Comparison of ENCODE assay signal across 1 cellular context in genomic region chr6:25418463-25419052, GRCh38.
TF ChIP-seq lines count a peak whose summit lies in the region.

No MANE protein-coding gene starts in this region.

TF ChIP-seq in HEK293, 187 proteins besides CTCF, POLR2A, EP300 and RAD21 (continued from another document):
- TF ChIP-seq ZBTB11 (tag by site-specific recombination; conservative IDR thresholded peaks at IDR 0.05; ENCODE audit: low read depth): no peak
- TF ChIP-seq, protein P1, sequence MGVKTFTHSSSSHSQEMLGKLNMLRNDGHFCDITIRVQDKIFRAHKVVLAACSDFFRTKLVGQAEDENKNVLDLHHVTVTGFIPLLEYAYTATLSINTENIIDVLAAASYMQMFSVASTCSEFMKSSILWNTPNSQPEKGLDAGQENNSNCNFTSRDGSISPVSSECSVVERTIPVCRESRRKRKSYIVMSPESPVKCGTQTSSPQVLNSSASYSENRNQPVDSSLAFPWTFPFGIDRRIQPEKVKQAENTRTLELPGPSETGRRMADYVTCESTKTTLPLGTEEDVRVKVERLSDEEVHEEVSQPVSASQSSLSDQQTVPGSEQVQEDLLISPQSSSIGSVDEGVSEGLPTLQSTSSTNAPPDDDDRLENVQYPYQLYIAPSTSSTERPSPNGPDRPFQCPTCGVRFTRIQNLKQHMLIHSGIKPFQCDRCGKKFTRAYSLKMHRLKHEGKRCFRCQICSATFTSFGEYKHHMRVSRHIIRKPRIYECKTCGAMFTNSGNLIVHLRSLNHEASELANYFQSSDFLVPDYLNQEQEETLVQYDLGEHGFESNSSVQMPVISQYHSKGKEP (tag by site-specific recombination; IDR thresholded peaks at IDR 0.05): no peak
- peak; percentile 28; the same call in 1 of the 2 replicates for TF ChIP-seq ZIC2 (tag by site-specific recombination; IDR thresholded peaks at IDR 0.05)
- TF ChIP-seq ZNF707 (tag by site-specific recombination; IDR thresholded peaks at IDR 0.05): no peak
- no peak for TF ChIP-seq ZSCAN23 (tag by site-specific recombination; IDR thresholded peaks at IDR 0.05)
- TF ChIP-seq ZNF585B (tag by site-specific recombination; IDR thresholded peaks at IDR 0.05): no peak
- no peak for TF ChIP-seq ZNF26 (tag by site-specific recombination; IDR thresholded peaks at IDR 0.05)
- TF ChIP-seq FEZF1 (tag by site-specific recombination; IDR thresholded peaks at IDR 0.05): peak; percentile 60
- no peak for TF ChIP-seq ZNF394 (tag by site-specific recombination; IDR thresholded peaks at IDR 0.05; ENCODE audit: borderline replicate concordance)
- TF ChIP-seq KLF10 (tag by site-specific recombination; IDR thresholded peaks at IDR 0.05): no peak
- TF ChIP-seq ZNF174 (tag by site-specific recombination; IDR thresholded peaks at IDR 0.05): no peak
- no peak for TF ChIP-seq ZNF138 (tag by site-specific recombination; IDR thresholded peaks at IDR 0.05; ENCODE audit: borderline replicate concordance)
- no peak for TF ChIP-seq ZNF510 (tag by site-specific recombination; IDR thresholded peaks at IDR 0.05; ENCODE audit: insufficient replicate concordance)
- TF ChIP-seq OVOL3 (tag by site-specific recombination; IDR thresholded peaks at IDR 0.05): no peak
- TF ChIP-seq, protein P2, sequence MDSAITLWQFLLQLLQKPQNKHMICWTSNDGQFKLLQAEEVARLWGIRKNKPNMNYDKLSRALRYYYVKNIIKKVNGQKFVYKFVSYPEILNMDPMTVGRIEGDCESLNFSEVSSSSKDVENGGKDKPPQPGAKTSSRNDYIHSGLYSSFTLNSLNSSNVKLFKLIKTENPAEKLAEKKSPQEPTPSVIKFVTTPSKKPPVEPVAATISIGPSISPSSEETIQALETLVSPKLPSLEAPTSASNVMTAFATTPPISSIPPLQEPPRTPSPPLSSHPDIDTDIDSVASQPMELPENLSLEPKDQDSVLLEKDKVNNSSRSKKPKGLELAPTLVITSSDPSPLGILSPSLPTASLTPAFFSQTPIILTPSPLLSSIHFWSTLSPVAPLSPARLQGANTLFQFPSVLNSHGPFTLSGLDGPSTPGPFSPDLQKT (IDR thresholded peaks at IDR 0.05; ENCODE audit: borderline replicate concordance, low read depth, low read length): no peak
- TF ChIP-seq, protein P3, sequence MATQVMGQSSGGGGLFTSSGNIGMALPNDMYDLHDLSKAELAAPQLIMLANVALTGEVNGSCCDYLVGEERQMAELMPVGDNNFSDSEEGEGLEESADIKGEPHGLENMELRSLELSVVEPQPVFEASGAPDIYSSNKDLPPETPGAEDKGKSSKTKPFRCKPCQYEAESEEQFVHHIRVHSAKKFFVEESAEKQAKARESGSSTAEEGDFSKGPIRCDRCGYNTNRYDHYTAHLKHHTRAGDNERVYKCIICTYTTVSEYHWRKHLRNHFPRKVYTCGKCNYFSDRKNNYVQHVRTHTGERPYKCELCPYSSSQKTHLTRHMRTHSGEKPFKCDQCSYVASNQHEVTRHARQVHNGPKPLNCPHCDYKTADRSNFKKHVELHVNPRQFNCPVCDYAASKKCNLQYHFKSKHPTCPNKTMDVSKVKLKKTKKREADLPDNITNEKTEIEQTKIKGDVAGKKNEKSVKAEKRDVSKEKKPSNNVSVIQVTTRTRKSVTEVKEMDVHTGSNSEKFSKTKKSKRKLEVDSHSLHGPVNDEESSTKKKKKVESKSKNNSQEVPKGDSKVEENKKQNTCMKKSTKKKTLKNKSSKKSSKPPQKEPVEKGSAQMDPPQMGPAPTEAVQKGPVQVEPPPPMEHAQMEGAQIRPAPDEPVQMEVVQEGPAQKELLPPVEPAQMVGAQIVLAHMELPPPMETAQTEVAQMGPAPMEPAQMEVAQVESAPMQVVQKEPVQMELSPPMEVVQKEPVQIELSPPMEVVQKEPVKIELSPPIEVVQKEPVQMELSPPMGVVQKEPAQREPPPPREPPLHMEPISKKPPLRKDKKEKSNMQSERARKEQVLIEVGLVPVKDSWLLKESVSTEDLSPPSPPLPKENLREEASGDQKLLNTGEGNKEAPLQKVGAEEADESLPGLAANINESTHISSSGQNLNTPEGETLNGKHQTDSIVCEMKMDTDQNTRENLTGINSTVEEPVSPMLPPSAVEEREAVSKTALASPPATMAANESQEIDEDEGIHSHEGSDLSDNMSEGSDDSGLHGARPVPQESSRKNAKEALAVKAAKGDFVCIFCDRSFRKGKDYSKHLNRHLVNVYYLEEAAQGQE (tag by site-specific recombination; IDR thresholded peaks at IDR 0.05): no peak
- TF ChIP-seq TRIM28 (IDR thresholded peaks at IDR 0.05; ENCODE audit: borderline replicate concordance, low read length): no peak
- TF ChIP-seq ZNF473 (tag by site-specific recombination; IDR thresholded peaks at IDR 0.05): no peak
- TF ChIP-seq RBAK (tag by site-specific recombination; IDR thresholded peaks at IDR 0.05): no peak
- TF ChIP-seq PRDM1 (tag by site-specific recombination; IDR thresholded peaks at IDR 0.05): peak; percentile 46; the same call in 1 of the 2 replicates
- TF ChIP-seq GLI4 (tag by site-specific recombination; IDR thresholded peaks at IDR 0.05): no peak
- no peak for TF ChIP-seq ZNF558 (tag by site-specific recombination; IDR thresholded peaks at IDR 0.05)
- TF ChIP-seq ZNF449 (tag by site-specific recombination; IDR thresholded peaks at IDR 0.05): no peak
- TF ChIP-seq ZNF670 (tag by site-specific recombination; IDR thresholded peaks at IDR 0.05; ENCODE audit: low read depth): no peak
- no peak for TF ChIP-seq ZNF214 (tag by site-specific recombination; IDR thresholded peaks at IDR 0.05; ENCODE audit: borderline replicate concordance)
- TF ChIP-seq, protein P4, sequence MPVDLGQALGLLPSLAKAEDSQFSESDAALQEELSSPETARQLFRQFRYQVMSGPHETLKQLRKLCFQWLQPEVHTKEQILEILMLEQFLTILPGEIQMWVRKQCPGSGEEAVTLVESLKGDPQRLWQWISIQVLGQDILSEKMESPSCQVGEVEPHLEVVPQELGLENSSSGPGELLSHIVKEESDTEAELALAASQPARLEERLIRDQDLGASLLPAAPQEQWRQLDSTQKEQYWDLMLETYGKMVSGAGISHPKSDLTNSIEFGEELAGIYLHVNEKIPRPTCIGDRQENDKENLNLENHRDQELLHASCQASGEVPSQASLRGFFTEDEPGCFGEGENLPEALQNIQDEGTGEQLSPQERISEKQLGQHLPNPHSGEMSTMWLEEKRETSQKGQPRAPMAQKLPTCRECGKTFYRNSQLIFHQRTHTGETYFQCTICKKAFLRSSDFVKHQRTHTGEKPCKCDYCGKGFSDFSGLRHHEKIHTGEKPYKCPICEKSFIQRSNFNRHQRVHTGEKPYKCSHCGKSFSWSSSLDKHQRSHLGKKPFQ (tag by site-specific recombination; IDR thresholded peaks at IDR 0.05): no peak
- TF ChIP-seq ZNF488 (tag by site-specific recombination; IDR thresholded peaks at IDR 0.05): no peak
- peak; percentile 59; the same call in 1 of the 2 replicates for TF ChIP-seq ZEB2 (tag by site-specific recombination; IDR thresholded peaks at IDR 0.05)
- TF ChIP-seq, protein P5, sequence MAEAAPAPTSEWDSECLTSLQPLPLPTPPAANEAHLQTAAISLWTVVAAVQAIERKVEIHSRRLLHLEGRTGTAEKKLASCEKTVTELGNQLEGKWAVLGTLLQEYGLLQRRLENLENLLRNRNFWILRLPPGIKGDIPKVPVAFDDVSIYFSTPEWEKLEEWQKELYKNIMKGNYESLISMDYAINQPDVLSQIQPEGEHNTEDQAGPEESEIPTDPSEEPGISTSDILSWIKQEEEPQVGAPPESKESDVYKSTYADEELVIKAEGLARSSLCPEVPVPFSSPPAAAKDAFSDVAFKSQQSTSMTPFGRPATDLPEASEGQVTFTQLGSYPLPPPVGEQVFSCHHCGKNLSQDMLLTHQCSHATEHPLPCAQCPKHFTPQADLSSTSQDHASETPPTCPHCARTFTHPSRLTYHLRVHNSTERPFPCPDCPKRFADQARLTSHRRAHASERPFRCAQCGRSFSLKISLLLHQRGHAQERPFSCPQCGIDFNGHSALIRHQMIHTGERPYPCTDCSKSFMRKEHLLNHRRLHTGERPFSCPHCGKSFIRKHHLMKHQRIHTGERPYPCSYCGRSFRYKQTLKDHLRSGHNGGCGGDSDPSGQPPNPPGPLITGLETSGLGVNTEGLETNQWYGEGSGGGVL (tag by site-specific recombination; IDR thresholded peaks at IDR 0.05): no peak
- TF ChIP-seq ZNF768 (tag by site-specific recombination; IDR thresholded peaks at IDR 0.05): no peak
- no peak for TF ChIP-seq GFI1B (tag by site-specific recombination; IDR thresholded peaks at IDR 0.05)
- TF ChIP-seq ZNF19 (tag by site-specific recombination; IDR thresholded peaks at IDR 0.05; ENCODE audit: low read depth): no peak
